Comparison of ENCODE assay signal across 24 cellular contexts in genomic region chr4:2333916-2334644, GRCh38.
A peak's percentile ranks its signal among the peaks of the same experiment; 100 is the strongest.
DNase-seq lines count a peak whose midpoint lies in the region; ATAC-seq, FAIRE-seq and TF ChIP-seq lines count a peak whose summit lies in the region.
"Had no signal": no experiment of that assay in that cellular context is flagged by ENCODE, and none has a peak within 500 bp of the region (broad histone marks: within the 10 kb centered on the region; RNA-seq: fewer than 3 reads in every experiment).

No MANE protein-coding gene starts in this region.

- H4K20me1 ChIP-seq in HepG2 (ENCODE audit: insufficient read depth, low read length) (no peaks in the 10 kb centered on the region), GM12878 (ENCODE audit: control insufficient read depth, insufficient read depth) (no peaks in the 10 kb centered on the region)

- peaks cover 0 to 9% (median 6%) of the 10 kb centered on the region in 4 donors for H3K4me1 Mint-ChIP-seq in naive thymus-derived CD8-positive, alpha-beta T cell
- H3K4me1 Mint-ChIP-seq: activated naive CD8-positive, alpha-beta T cell treated with anti-CD3 and anti-CD28 coated beads, Interleukin-2, amount 50 U/mL, for 24 hours had no signal

- BruUV-seq in HepG2 (replicated peaks; lab: Mats Ljungman, UMichigan) = no TSS peak
- BruUV-seq in GM12878 (replicated peaks; lab: Mats Ljungman, UMichigan) = no TSS peak

- peak overlapping the region in 1 of 10 donors; percentile 43 for H3K4me3 Mint-ChIP-seq in naive thymus-derived CD8-positive, alpha-beta T cell
- H3K4me3 Mint-ChIP-seq: activated naive CD8-positive, alpha-beta T cell treated with anti-CD3 and anti-CD28 coated beads, Interleukin-2, amount 50 U/mL, for 24 hours had no signal

- H2AFZ ChIP-seq in HepG2 (ENCODE audit: low read length) = no peak overlapping the region
- no peak overlapping the region; the same call in 1 of the 2 replicates for H2AFZ ChIP-seq in GM12878 (ENCODE audit: control insufficient read depth, low read depth, low read length)

- no peak for TF ChIP-seq EP300 in HepG2 (IDR thresholded peaks at IDR 0.05; ENCODE audit: low read depth in 2 of 2, low read length in 2 of 2)
- no peak for TF ChIP-seq EP300 in HepG2 (CRISPR knock-in tag; IDR thresholded peaks at IDR 0.05; ENCODE audit: borderline replicate concordance)
- no peak for TF ChIP-seq EP300 in GM12878 (IDR thresholded peaks at IDR 0.05; ENCODE audit: borderline replicate concordance in 1 of 2, control insufficient read depth in 1 of 2, low read depth in 2 of 2, low read length in 2 of 2)
- no peak for TF ChIP-seq EP300 in gastroesophageal sphincter (IDR thresholded peaks at IDR 0.05)

- H3K79me2 ChIP-seq in HepG2 (ENCODE audit: insufficient read depth, low read length) = no peaks in the 10 kb centered on the region
- H3K79me2 ChIP-seq in GM12878 (ENCODE audit: control insufficient read depth, insufficient read depth, low read length) = no peaks in the 10 kb centered on the region

- POLR2A ChIA-PET in HepG2 (lab: Yijun Ruan, JAX) = no interaction called here
- POLR2A ChIA-PET in GM12878 (lab: Charles Lee) = no interaction called here
- POLR2A ChIA-PET in naive thymus-derived CD8-positive, alpha-beta T cell (lab: Charles Lee) = no interaction called here

- in situ Hi-C loops in HepG2 (cut with HindIII; ENCODE audit: extremely low pct_ligation_motif_present, low pct_unique_long_range_greater_than_20kb) = no loop called here
- in situ Hi-C loops in GM12878 (cut with MboI) = no loop called here

- RAD21 ChIA-PET in GM12878 (lab: Charles Lee; ENCODE audit: unreplicated experiment) = no interaction called here

- TF ChIP-seq POLR2A in HepG2 (IDR thresholded peaks at IDR 0.05; ENCODE audit: insufficient read depth in 1 of 2, low read depth in 2 of 2, low read length in 2 of 2) = no peak
- TF ChIP-seq POLR2A in right lobe of liver (IDR thresholded peaks at IDR 0.05) = no peak
- TF ChIP-seq POLR2A in GM12878 (IDR thresholded peaks at IDR 0.05; ENCODE audit: low read depth, low read length) = no peak
- TF ChIP-seq POLR2A in thyroid gland (IDR thresholded peaks at IDR 0.05) = no peak
- TF ChIP-seq POLR2A in gastroesophageal sphincter (IDR thresholded peaks at IDR 0.05) = no peak

- H3K4me3 ChIP-seq in HepG2 (replicated peaks in 1 of 3; ENCODE audit: insufficient read depth in 1 of 3, low read depth in 2 of 3, low read length in 3 of 3) = no peak overlapping the region
- H3K4me3 ChIP-seq in right lobe of liver = no peak overlapping the region
- no peak overlapping the region for H3K4me3 ChIP-seq in GM12878
- H3K4me3 ChIP-seq in thyroid gland (replicated peaks in 1 of 3) = no peak overlapping the region
- H3K4me3 ChIP-seq in gastroesophageal sphincter = no peak overlapping the region
- H3K4me3 ChIP-seq: A549, body of pancreas, lower lobe of right lung, vagina had no signal

- peaks cover 5 to 12% of the 10 kb centered on the region in 2 experiments for H3K27me3 ChIP-seq in HepG2 (ENCODE audit: control insufficient read depth in 1 of 2, insufficient read depth in 2 of 2, low read length in 2 of 2)
- no peaks in the 10 kb centered on the region for H3K27me3 ChIP-seq in right lobe of liver
- H3K27me3 ChIP-seq in GM12878 (replicated peaks in 1 of 2; ENCODE audit: control insufficient read depth in 2 of 2, insufficient read depth in 2 of 2, low read length in 1 of 2) = no peaks in the 10 kb centered on the region
- H3K27me3 ChIP-seq in thyroid gland = no peaks in the 10 kb centered on the region
- H3K27me3 ChIP-seq in gastroesophageal sphincter = no peaks in the 10 kb centered on the region
- H3K27me3 ChIP-seq: body of pancreas, vagina had no signal

- DNase-seq in HepG2 (ENCODE audit: low spot score) (no peak), right lobe of liver (no peak), GM12878 (ENCODE audit: low read depth, low spot score) (no peak), left lobe of liver (ENCODE audit: low spot score) (no peak), thyroid gland (no peak), DMS53 treated with DMSO at 0.1 percent for 48 hours (lab: John Stamatoyannopoulos, UW; ENCODE audit: unreplicated experiment) (no peak)
- DNase-seq in naive thymus-derived CD8-positive, alpha-beta T cell = no peak
- DNase-seq: activated B cell treated with CpG ODN at 0.5 μM for 24 hours; activated effector memory CD4-positive, alpha-beta T cell treated with anti-CD3 and anti-CD28 coated beads, Interleukin-2, amount 50 U/mL, for 16 hours; activated naive CD8-positive, alpha-beta T cell treated with anti-CD3 and anti-CD28 coated beads, Interleukin-2, amount 50 U/mL, for 24 hours; body of pancreas; effector memory CD4-positive, alpha-beta T cell; hypothalamus; NCI-H1417 treated with DMSO at 0.1 percent for 48 hours; OCI-M1; stimulated activated CD4-positive, alpha-beta T cell treated with anti-CD3 and anti-CD28 coated beads, Interleukin-2, amount 100 ng/mL, for 24 hours had no signal

- H3K36me3 ChIP-seq in HepG2 (replicated peaks in 1 of 2; ENCODE audit: control insufficient read depth in 1 of 2, insufficient read depth in 2 of 2, low read length in 2 of 2) (no peaks in the 10 kb centered on the region), right lobe of liver (no peaks in the 10 kb centered on the region), GM12878 (ENCODE audit: control insufficient read depth in 2 of 2, insufficient read depth in 2 of 2, low read length in 1 of 2) (no peaks in the 10 kb centered on the region), thyroid gland (no peaks in the 10 kb centered on the region), gastroesophageal sphincter (peaks cover 0 to 41% of the 10 kb centered on the region in 2 donors)
- H3K36me3 ChIP-seq: neutrophil, vagina had no signal

- FAIRE-seq in HepG2 (lab: Jason Lieb, UNC) = no peak
- no peak for FAIRE-seq in GM12878 (lab: Jason Lieb, UNC)
- FAIRE-seq: A549, frontal cortex, small intestine had no signal

- H3K36me3 Mint-ChIP-seq in naive thymus-derived CD8-positive, alpha-beta T cell = peaks cover 7 to 12% (median 9%) of the 10 kb centered on the region in 3 donors

- CTCF ChIA-PET in HepG2 (lab: Yijun Ruan, JAX; ENCODE audit: low intra/inter-chr PET ratio, low total read pairs) = no interaction called here
- CTCF ChIA-PET in GM12878 (lab: Yijun Ruan, JAX) = no interaction called here

- H3K9me3 ChIP-seq in HepG2 (ENCODE audit: low read length) = no peaks in the 10 kb centered on the region
- no peaks in the 10 kb centered on the region for H3K9me3 ChIP-seq in right lobe of liver
- H3K9me3 ChIP-seq in GM12878 (replicated peaks; ENCODE audit: control insufficient read depth, insufficient read depth, low read length) = no peaks in the 10 kb centered on the region
- H3K9me3 ChIP-seq in thyroid gland = no peaks in the 10 kb centered on the region
- peaks cover 0 to 4% (median 0%) of the 10 kb centered on the region in 3 donors for H3K9me3 ChIP-seq in gastroesophageal sphincter
- H3K9me3 ChIP-seq: A549, body of pancreas, lower lobe of right lung, neutrophil, vagina had no signal

- peak; percentile 38 for ATAC-seq in HepG2
- ATAC-seq in right lobe of liver = no peak
- no peak; the same call in 1 of the 3 replicates for ATAC-seq in GM12878
- ATAC-seq in left lobe of liver = peak; percentile 9
- no peak for ATAC-seq in gastroesophageal sphincter
- no peak for ATAC-seq in naive thymus-derived CD8-positive, alpha-beta T cell
- ATAC-seq: activated naive CD8-positive, alpha-beta T cell treated with anti-CD3 and anti-CD28 coated beads, Interleukin-2, amount 50 U/mL, for 24 hours; body of pancreas; Right ventricle myocardium inferior had no signal

- H3K27ac ChIP-seq in HepG2 (ENCODE audit: extremely low read length, insufficient read depth, low read length) (no peak overlapping the region), right lobe of liver (no peak overlapping the region), GM12878 (ENCODE audit: control insufficient read depth, insufficient read depth) (no peak overlapping the region), thyroid gland (peak overlapping the region in 2 of 3 donors; percentile 28 to 38), gastroesophageal sphincter (no peak overlapping the region)
- H3K27ac ChIP-seq: A549, body of pancreas, lower lobe of right lung, neutrophil, vagina had no signal

- no peaks in the 10 kb centered on the region for H3K4me1 ChIP-seq in HepG2 (ENCODE audit: insufficient read depth, low read length)
- peaks cover 0 to 7% (median 0%) of the 10 kb centered on the region in 4 donors for H3K4me1 ChIP-seq in right lobe of liver
- peaks cover 8% of the 10 kb centered on the region for H3K4me1 ChIP-seq in GM12878 (ENCODE audit: control insufficient read depth, insufficient read depth, low read length)
- H3K4me1 ChIP-seq in thyroid gland = peaks cover 4 to 7% of the 10 kb centered on the region in 2 donors
- no peaks in the 10 kb centered on the region for H3K4me1 ChIP-seq in gastroesophageal sphincter
- H3K4me1 ChIP-seq: body of pancreas, vagina had no signal

- H3K4me2 ChIP-seq in HepG2 (ENCODE audit: low read depth, low read length) (no peak overlapping the region), GM12878 (ENCODE audit: control insufficient read depth, insufficient read depth) (peak overlapping the region; percentile 67; the same call in 1 of the 2 replicates)
- H3K4me2 ChIP-seq: A549 had no signal

- peak overlapping the region in 3 of 10 donors; percentile 7 to 63 (median 10) for H3K27ac Mint-ChIP-seq in naive thymus-derived CD8-positive, alpha-beta T cell
- H3K27ac Mint-ChIP-seq: activated B cell treated with CpG ODN at 0.5 μM for 24 hours; activated naive CD8-positive, alpha-beta T cell treated with anti-CD3 and anti-CD28 coated beads, Interleukin-2, amount 50 U/mL, for 24 hours had no signal

- no peak for TF ChIP-seq CTCF in HepG2 (CRISPR knock-in tag; IDR thresholded peaks at IDR 0.05)
- no peak for TF ChIP-seq CTCF in right lobe of liver (IDR thresholded peaks at IDR 0.05)
- TF ChIP-seq CTCF in GM12878 (IDR thresholded peaks at IDR 0.05 in 2 of 3, conservative IDR thresholded peaks at IDR 0.05 in 1 of 3; ENCODE audit: control insufficient read depth in 2 of 3, extremely low read depth in 1 of 3, insufficient read depth in 1 of 3, low read depth in 3 of 3, low read length in 3 of 3) = no peak
- TF ChIP-seq CTCF in thyroid gland (IDR thresholded peaks at IDR 0.05) = no peak
- no peak for TF ChIP-seq CTCF in gastroesophageal sphincter (IDR thresholded peaks at IDR 0.05)

- no peaks in the 10 kb centered on the region for H3K27me3 Mint-ChIP-seq in naive thymus-derived CD8-positive, alpha-beta T cell
- H3K27me3 Mint-ChIP-seq: activated naive CD8-positive, alpha-beta T cell treated with anti-CD3 and anti-CD28 coated beads, Interleukin-2, amount 50 U/mL, for 24 hours had no signal

- no peak overlapping the region for H3K9ac ChIP-seq in HepG2 (ENCODE audit: insufficient read depth, low read depth, low read length)
- H3K9ac ChIP-seq in GM12878 (ENCODE audit: control insufficient read depth, insufficient read depth, low read length) = no peak overlapping the region

- H3K9me3 Mint-ChIP-seq in naive thymus-derived CD8-positive, alpha-beta T cell = peaks cover 0 to 3% (median 1%) of the 10 kb centered on the region in 9 donors
- H3K9me3 Mint-ChIP-seq: activated naive CD8-positive, alpha-beta T cell treated with anti-CD3 and anti-CD28 coated beads, Interleukin-2, amount 50 U/mL, for 24 hours had no signal

- SMC1A ChIA-PET in GM12878 (lab: Charles Lee; ENCODE audit: uncharacterized antibody, unreplicated experiment) = no interaction called here

- TF ChIP-seq RAD21 in HepG2 (CRISPR knock-in tag; IDR thresholded peaks at IDR 0.05) (no peak), GM12878 (IDR thresholded peaks at IDR 0.05; ENCODE audit: insufficient read depth, low read depth, low read length) (no peak)

- 62% methylated on average over 17 of the region's 28 CpGs for WGBS in HepG2 (ENCODE audit: low lambda C conversion rate)
- WGBS in right lobe of liver (ENCODE audit: insufficient coverage, low coverage, low lambda C conversion rate, missing lambda C conversion rate) = 87% methylated on average over 3 of the region's 28 CpGs
- 60% methylated on average over 22 of the region's 28 CpGs for WGBS in GM12878 (ENCODE audit: insufficient coverage, insufficient replicate concordance, low lambda C conversion rate, missing lambda C conversion rate)
- 80 to 85% methylated on average over 20 to 23 of the region's 28 CpGs for WGBS in thyroid gland, 2 donors
- WGBS in gastroesophageal sphincter (ENCODE audit: low coverage in 1 of 2), 2 donors = 80 to 92% methylated on average over 3 to 5 of the region's 28 CpGs

- intact Hi-C loops in HepG2 (cut with micrococcal nuclease; ENCODE audit: unreplicated experiment) = no loop called here
- intact Hi-C loops in right lobe of liver (cut with DNase I) = no loop called here
- intact Hi-C loops in GM12878 (cut with micrococcal nuclease; ENCODE audit: unreplicated experiment) = no loop called here
- intact Hi-C loops in thyroid gland (cut with DNase I) = no loop called here

Comparison
In these comparisons a context has a peak if more than half of its experiments do, and no peak if none do; other contexts are left out.
1. ATAC-seq: peak in HepG2 (single experiment) and left lobe of liver (single experiment); none in right lobe of liver (0 of 4), GM12878 (single experiment), gastroesophageal sphincter (single experiment) and naive thymus-derived CD8-positive, alpha-beta T cell (0 of 2).
2. H3K27ac ChIP-seq: peak in thyroid gland (2 of 3); none in HepG2 (single experiment), right lobe of liver (0 of 3), GM12878 (single experiment) and gastroesophageal sphincter (0 of 4).